In the genomic region with DNA sequence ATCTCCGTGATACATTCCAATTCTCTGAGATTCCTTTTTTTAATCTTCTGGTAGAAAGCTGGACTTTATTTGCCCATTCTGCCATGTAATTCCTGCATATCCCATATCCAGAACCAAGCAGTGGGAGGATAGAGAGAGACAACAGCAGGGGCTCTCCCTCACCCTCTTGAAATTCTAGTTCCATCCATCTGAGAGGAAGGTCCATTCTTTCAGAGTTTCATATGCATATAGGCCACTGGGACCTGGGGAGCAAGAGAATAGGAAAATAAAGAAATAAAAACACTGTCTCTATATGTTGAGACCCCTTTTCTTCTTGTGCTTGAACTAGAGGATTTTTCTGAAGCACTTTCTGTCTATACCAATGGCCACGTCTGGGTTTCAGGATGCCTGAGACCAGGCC, we compare ENCODE assay signal across 17 cellular contexts.
DNase-seq lines count a peak whose midpoint lies in the region; ATAC-seq and TF ChIP-seq lines count a peak whose summit lies in the region.
"Had no signal": no experiment of that assay in that cellular context is flagged by ENCODE, and none has a peak within 500 bp of the region (broad histone marks: within the 10 kb centered on the region; RNA-seq: fewer than 3 reads in every experiment).

No MANE protein-coding gene starts in this region.

- H3K9me2 ChIP-seq in GM23338 (ENCODE audit: insufficient read depth), result peaks cover 7% of the 10 kb centered on the region; the same call in 1 of the 2 replicates

- peak overlapping the region; percentile 11; the same call in 1 of the 2 replicates for H3K4me3 ChIP-seq in GM23338
- H3K4me3 ChIP-seq in Peyer's patch, result no peak overlapping the region
- H3K4me3 ChIP-seq: A549; BLaER1 treated with 17β-estradiol and CSF1 and Interleukin-3, amounts not matched to agents 10 nM and 100 nM had no signal

- peaks cover 5% of the 10 kb centered on the region for H3K9me3 Mint-ChIP-seq in stimulated activated naive CD8-positive, alpha-beta T cell treated with anti-CD3 and anti-CD28 coated beads, Interleukin-15, Interleukin-2, amounts not matched to agents 100 ng/mL and 50 ng/mL, for 24 hours
- H3K9me3 Mint-ChIP-seq in stimulated activated naive CD8-positive, alpha-beta T cell treated with anti-CD3 and anti-CD28 coated beads, Interleukin-15, amount 100 ng/mL, for 72 hours, result peaks cover 0 to 5% of the 10 kb centered on the region in 2 donors
- H3K9me3 Mint-ChIP-seq in GM23338 (no peaks in the 10 kb centered on the region), WTC11 (no peaks in the 10 kb centered on the region)
- H3K9me3 Mint-ChIP-seq in activated T-helper 17 cell treated with anti-CD3 and anti-CD28 coated beads, Interleukin-2, amount 50 U/mL, for 72 hours, result no peaks in the 10 kb centered on the region
- H3K9me3 Mint-ChIP-seq: CD4-positive, alpha-beta T cell; CD8-positive, alpha-beta memory T cell had no signal

- H3K36me3 Mint-ChIP-seq in stimulated activated naive CD8-positive, alpha-beta T cell treated with anti-CD3 and anti-CD28 coated beads, Interleukin-15, Interleukin-2, amounts not matched to agents 100 ng/mL and 50 ng/mL, for 24 hours (ENCODE audit: low read depth), result no peaks in the 10 kb centered on the region
- H3K36me3 Mint-ChIP-seq in GM23338 (ENCODE audit: low read depth) (no peaks in the 10 kb centered on the region), WTC11 (no peaks in the 10 kb centered on the region)
- no peaks in the 10 kb centered on the region for H3K36me3 Mint-ChIP-seq in activated T-helper 17 cell treated with anti-CD3 and anti-CD28 coated beads, Interleukin-2, amount 50 U/mL, for 72 hours (ENCODE audit: low read depth)

- no peak overlapping the region for H2AFZ ChIP-seq in GM23338

- H3K4me1 ChIP-seq in GM23338 (ENCODE audit: insufficient read depth), result peaks cover 27% of the 10 kb centered on the region
- H3K4me1 ChIP-seq in Peyer's patch, result no peaks in the 10 kb centered on the region
- H3K4me1 ChIP-seq: A549 had no signal

- DNase-seq in stimulated activated naive CD8-positive, alpha-beta T cell treated with anti-CD3 and anti-CD28 coated beads, Interleukin-15, amount 100 ng/mL, for 72 hours, result no peak
- no peak for DNase-seq in GM23338 (ENCODE audit: low spot score)
- DNase-seq in WTC11 (ENCODE audit: low spot score), result no peak
- DNase-seq in Peyer's patch, result no peak
- DNase-seq: AML-193; CD4-positive, alpha-beta T cell; CD8-positive, alpha-beta memory T cell; COR-L47; DMS79 treated with DMSO at 0.1 percent for 48 hours; GF-D8 had no signal

- H3K4me1 Mint-ChIP-seq in stimulated activated naive CD8-positive, alpha-beta T cell treated with anti-CD3 and anti-CD28 coated beads, Interleukin-15, Interleukin-2, amounts not matched to agents 100 ng/mL and 50 ng/mL, for 24 hours (ENCODE audit: low read depth), result peaks cover 51% of the 10 kb centered on the region
- peaks cover 47% of the 10 kb centered on the region for H3K4me1 Mint-ChIP-seq in stimulated activated naive CD8-positive, alpha-beta T cell treated with anti-CD3 and anti-CD28 coated beads, Interleukin-15, amount 100 ng/mL, for 72 hours
- H3K4me1 Mint-ChIP-seq in GM23338 (peaks cover 32% of the 10 kb centered on the region), WTC11 (peaks cover 24% of the 10 kb centered on the region)
- peaks cover 23% of the 10 kb centered on the region for H3K4me1 Mint-ChIP-seq in activated T-helper 17 cell treated with anti-CD3 and anti-CD28 coated beads, Interleukin-2, amount 50 U/mL, for 72 hours
- H3K4me1 Mint-ChIP-seq: B cell had no signal

- H3K9me3 ChIP-seq in Peyer's patch, result no peaks in the 10 kb centered on the region
- H3K9me3 ChIP-seq: A549; BLaER1 treated with 17β-estradiol and CSF1 and Interleukin-3, amounts not matched to agents 10 nM and 100 nM had no signal

- H3K36me3 ChIP-seq in GM23338 (ENCODE audit: insufficient read depth) (no peaks in the 10 kb centered on the region), Peyer's patch (no peaks in the 10 kb centered on the region)
- H3K36me3 ChIP-seq: BLaER1 treated with 17β-estradiol and CSF1 and Interleukin-3, amounts not matched to agents 10 nM and 100 nM had no signal

- no peak overlapping the region for H3K4me3 Mint-ChIP-seq in stimulated activated naive CD8-positive, alpha-beta T cell treated with anti-CD3 and anti-CD28 coated beads, Interleukin-15, Interleukin-2, amounts not matched to agents 100 ng/mL and 50 ng/mL, for 24 hours
- no peak overlapping the region for H3K4me3 Mint-ChIP-seq in stimulated activated naive CD8-positive, alpha-beta T cell treated with anti-CD3 and anti-CD28 coated beads, Interleukin-15, amount 100 ng/mL, for 72 hours
- H3K4me3 Mint-ChIP-seq in GM23338 (no peak overlapping the region), WTC11 (no peak overlapping the region)
- no peak overlapping the region for H3K4me3 Mint-ChIP-seq in activated T-helper 17 cell treated with anti-CD3 and anti-CD28 coated beads, Interleukin-2, amount 50 U/mL, for 72 hours
- H3K4me3 Mint-ChIP-seq: B cell; CD4-positive, alpha-beta T cell; CD8-positive, alpha-beta memory T cell had no signal

- no peak for TF ChIP-seq POLR2A in Peyer's patch (IDR thresholded peaks at IDR 0.05)

- H3K27me3 Mint-ChIP-seq in stimulated activated naive CD8-positive, alpha-beta T cell treated with anti-CD3 and anti-CD28 coated beads, Interleukin-15, Interleukin-2, amounts not matched to agents 100 ng/mL and 50 ng/mL, for 24 hours, result peaks cover 34% of the 10 kb centered on the region
- peaks cover 25% of the 10 kb centered on the region for H3K27me3 Mint-ChIP-seq in stimulated activated naive CD8-positive, alpha-beta T cell treated with anti-CD3 and anti-CD28 coated beads, Interleukin-15, amount 100 ng/mL, for 72 hours
- H3K27me3 Mint-ChIP-seq in GM23338 (ENCODE audit: insufficient read depth, low read depth, poor library complexity) (no peaks in the 10 kb centered on the region), WTC11 (ENCODE audit: low read depth) (no peaks in the 10 kb centered on the region)
- peaks cover 29% of the 10 kb centered on the region for H3K27me3 Mint-ChIP-seq in activated T-helper 17 cell treated with anti-CD3 and anti-CD28 coated beads, Interleukin-2, amount 50 U/mL, for 72 hours

- TF ChIP-seq CTCF in GM23338 (conservative IDR thresholded peaks at IDR 0.05; ENCODE audit: low read depth in 2 of 2), result no peak
- no peak for TF ChIP-seq CTCF in WTC11 (IDR thresholded peaks at IDR 0.05)
- no peak for TF ChIP-seq CTCF in Peyer's patch (IDR thresholded peaks at IDR 0.05)

- ATAC-seq in stimulated activated naive CD8-positive, alpha-beta T cell treated with anti-CD3 and anti-CD28 coated beads, Interleukin-15, amount 100 ng/mL, for 72 hours, result no peak
- ATAC-seq in GM23338 (peak; percentile 55; the same call in 2 of the 3 replicates), WTC11 (peak; percentile 66; the same call in 1 of the 2 replicates)
- ATAC-seq in activated T-helper 17 cell treated with anti-CD3 and anti-CD28 coated beads, Interleukin-2, amount 50 U/mL, for 72 hours (replicated peaks), result no peak
- ATAC-seq: A549 had no signal

- no peak overlapping the region; the same call in 1 of the 2 replicates for H3K27ac ChIP-seq in GM23338 (ENCODE audit: low read depth)
- no peak overlapping the region for H3K27ac ChIP-seq in Peyer's patch
- H3K27ac ChIP-seq: 22Rv1; A549; BLaER1 treated with 17β-estradiol and CSF1 and Interleukin-3, amounts not matched to agents 10 nM and 100 nM; C4-2B had no signal

- H3K79me2 ChIP-seq in GM23338 (replicated peaks; ENCODE audit: insufficient read depth), result no peaks in the 10 kb centered on the region

- POLR2A ChIA-PET in WTC11 (lab: Charles Lee), result no interaction called here

- no peaks in the 10 kb centered on the region for H3F3A ChIP-seq in GM23338 (replicated peaks; ENCODE audit: low read depth)

- CTCF ChIA-PET in WTC11 (lab: Charles Lee), result no interaction called here

- no peaks in the 10 kb centered on the region for H3K27me3 ChIP-seq in GM23338 (ENCODE audit: insufficient read depth)
- no peaks in the 10 kb centered on the region for H3K27me3 ChIP-seq in Peyer's patch
- H3K27me3 ChIP-seq: BLaER1 treated with 17β-estradiol and CSF1 and Interleukin-3, amounts not matched to agents 10 nM and 100 nM had no signal

- peak overlapping the region; percentile 28 for H3K27ac Mint-ChIP-seq in stimulated activated naive CD8-positive, alpha-beta T cell treated with anti-CD3 and anti-CD28 coated beads, Interleukin-15, Interleukin-2, amounts not matched to agents 100 ng/mL and 50 ng/mL, for 24 hours
- no peak overlapping the region for H3K27ac Mint-ChIP-seq in stimulated activated naive CD8-positive, alpha-beta T cell treated with anti-CD3 and anti-CD28 coated beads, Interleukin-15, amount 100 ng/mL, for 72 hours
- H3K27ac Mint-ChIP-seq in GM23338, result no peak overlapping the region
- no peak overlapping the region; the same call in 1 of the 2 replicates for H3K27ac Mint-ChIP-seq in WTC11
- no peak overlapping the region for H3K27ac Mint-ChIP-seq in activated T-helper 17 cell treated with anti-CD3 and anti-CD28 coated beads, Interleukin-2, amount 50 U/mL, for 72 hours
- H3K27ac Mint-ChIP-seq: B cell; CD4-positive, alpha-beta T cell had no signal

- peak overlapping the region; percentile 62 for H3K4me2 ChIP-seq in GM23338
- H3K4me2 ChIP-seq: A549; BLaER1 treated with 17β-estradiol and CSF1 and Interleukin-3, amounts not matched to agents 10 nM and 100 nM had no signal

- no peaks in the 10 kb centered on the region for H4K20me1 ChIP-seq in GM23338 (replicated peaks; ENCODE audit: insufficient read depth)
- H4K20me1 ChIP-seq: BLaER1 treated with 17β-estradiol and CSF1 and Interleukin-3, amounts not matched to agents 10 nM and 100 nM had no signal

TF ChIP-seq in WTC11, 78 proteins besides CTCF, POLR2A, EP300 and RAD21:
- TF ChIP-seq, protein P1, sequence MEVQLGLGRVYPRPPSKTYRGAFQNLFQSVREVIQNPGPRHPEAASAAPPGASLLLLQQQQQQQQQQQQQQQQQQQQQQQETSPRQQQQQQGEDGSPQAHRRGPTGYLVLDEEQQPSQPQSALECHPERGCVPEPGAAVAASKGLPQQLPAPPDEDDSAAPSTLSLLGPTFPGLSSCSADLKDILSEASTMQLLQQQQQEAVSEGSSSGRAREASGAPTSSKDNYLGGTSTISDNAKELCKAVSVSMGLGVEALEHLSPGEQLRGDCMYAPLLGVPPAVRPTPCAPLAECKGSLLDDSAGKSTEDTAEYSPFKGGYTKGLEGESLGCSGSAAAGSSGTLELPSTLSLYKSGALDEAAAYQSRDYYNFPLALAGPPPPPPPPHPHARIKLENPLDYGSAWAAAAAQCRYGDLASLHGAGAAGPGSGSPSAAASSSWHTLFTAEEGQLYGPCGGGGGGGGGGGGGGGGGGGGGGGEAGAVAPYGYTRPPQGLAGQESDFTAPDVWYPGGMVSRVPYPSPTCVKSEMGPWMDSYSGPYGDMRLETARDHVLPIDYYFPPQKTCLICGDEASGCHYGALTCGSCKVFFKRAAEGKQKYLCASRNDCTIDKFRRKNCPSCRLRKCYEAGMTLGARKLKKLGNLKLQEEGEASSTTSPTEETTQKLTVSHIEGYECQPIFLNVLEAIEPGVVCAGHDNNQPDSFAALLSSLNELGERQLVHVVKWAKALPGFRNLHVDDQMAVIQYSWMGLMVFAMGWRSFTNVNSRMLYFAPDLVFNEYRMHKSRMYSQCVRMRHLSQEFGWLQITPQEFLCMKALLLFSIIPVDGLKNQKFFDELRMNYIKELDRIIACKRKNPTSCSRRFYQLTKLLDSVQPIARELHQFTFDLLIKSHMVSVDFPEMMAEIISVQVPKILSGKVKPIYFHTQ (CRISPR knock-in tag; IDR thresholded peaks at IDR 0.05), result no peak
- TF ChIP-seq SMAD4 (CRISPR knock-in tag; IDR thresholded peaks at IDR 0.05) (no peak), SOX15 (CRISPR knock-in tag; IDR thresholded peaks at IDR 0.05) (no peak)

Comparison
In these comparisons a context has a peak if more than half of its experiments do, and no peak if none do; other contexts are left out.
1. ATAC-seq: peak in GM23338 (single experiment) and WTC11 (single experiment); none in stimulated activated naive CD8-positive, alpha-beta T cell treated with anti-CD3 and anti-CD28 coated beads, Interleukin-15, amount 100 ng/mL, for 72 hours (single experiment) and activated T-helper 17 cell treated with anti-CD3 and anti-CD28 coated beads, Interleukin-2, amount 50 U/mL, for 72 hours (single experiment).